In genomic region chr19:52189745-52190678, GRCh38 we compare ENCODE assay signal across 8 cellular contexts. TPM values are rescaled to one million over a fixed set of nuclear protein-coding genes. Genes with fewer than 3 reads are reported as not detected.
A peak's percentile ranks its signal among the peaks of the same experiment; 100 is the strongest.
DNase-seq lines count a peak whose midpoint lies in the region; ATAC-seq and TF ChIP-seq lines count a peak whose summit lies in the region.

Gene PPP2R1A, plus strand, starts transcription at chr19:52190052. Its CDS starts 45 bp downstream, at chr19:52190097.

- intact Hi-C loops in activated T-helper 1 cell treated with anti-CD3 and anti-CD28 coated beads, Interleukin-12 subunit alpha, Interleukin-12 subunit beta, Interleukin-2, Interleukin-4 antibody, amounts not matched to agents 30 ng/mL and 10 ng/mL and 1 ng/mL, durations not matched to agents 14 hours and 24 hours and 36 hours (cut with micrococcal nuclease) = loop anchor here (1.0 to 10.0 kb wide), 13 partner anchors 19 to 1005 kb away; partner anchors contain the start of genes ZNF160, ZNF610, ZNF613 and ZNF614
- intact Hi-C loops in esophagus squamous epithelium (cut with DNase I) = no loop called here

- H3K27ac Mint-ChIP-seq in activated T-helper 1 cell treated with anti-CD3 and anti-CD28 coated beads, Interleukin-12 subunit alpha, Interleukin-12 subunit beta, Interleukin-2, Interleukin-4 antibody, amounts not matched to agents 30 ng/mL and 10 ng/mL and 1 ng/mL, durations not matched to agents 14 hours and 24 hours and 36 hours = peak within 1 kb of the TSS; percentile 99

- H3K27me3 ChIP-seq in DND-41 (ENCODE audit: insufficient read depth, low read length, poor library complexity) (no peaks in the 10 kb centered on the region), GM23248 (replicated peaks; ENCODE audit: insufficient read depth) (no peaks in the 10 kb centered on the region), esophagus squamous epithelium (no peaks in the 10 kb centered on the region)

- H3F3A ChIP-seq in GM23248 (ENCODE audit: insufficient read depth) = peaks cover 11% of the 10 kb centered on the region

- WGBS in GM23248 (ENCODE audit: low coverage in 1 of 2, low lambda C conversion rate in 2 of 2, missing lambda C conversion rate in 2 of 2), 2 experiments = 1% methylated on average over 51 to 81 of the region's 81 CpGs
- 0 to 3% methylated on average over 15 to 34 of the region's 81 CpGs for WGBS in esophagus squamous epithelium, 2 donors

- peak; percentile 99 for DNase-seq in DND-41
- DNase-seq in GM23248 = peak; percentile 100
- DNase-seq in Kasumi-1 (lab: John Stamatoyannopoulos, UW) = peak; percentile 100
- peak; percentile 100 for DNase-seq in RPMI7951 (ENCODE audit: low read depth)
- DNase-seq in activated T-helper 1 cell treated with anti-CD3 and anti-CD28 coated beads, Interleukin-12 subunit alpha, Interleukin-12 subunit beta, Interleukin-2, Interleukin-4 antibody, amounts not matched to agents 30 ng/mL and 10 ng/mL and 1 ng/mL, durations not matched to agents 14 hours and 24 hours and 36 hours (ENCODE audit: low spot score) = peak; percentile 97
- DNase-seq in esophagus squamous epithelium (lab: John Stamatoyannopoulos, UW) = peak; percentile 100
- DNase-seq in myocyte (ENCODE audit: low read depth) = peak; percentile 100
- peak; percentile 95 to 98 for DNase-seq in stimulated activated CD8-positive, alpha-beta memory T cell treated with anti-CD3 and anti-CD28 coated beads, Interleukin-7, amount 100 ng/mL, for 48 hours (ENCODE audit: extremely low read depth in 1 of 2, low read depth in 1 of 2)

- H4K20me1 ChIP-seq in DND-41 (ENCODE audit: insufficient read depth, low read length) (peaks cover 37% of the 10 kb centered on the region), GM23248 (ENCODE audit: insufficient read depth) (peaks cover 8% of the 10 kb centered on the region; the same call in 1 of the 2 replicates)

- H2AFZ ChIP-seq in DND-41 (ENCODE audit: low read depth, low read length) (peak within 1 kb of the TSS; percentile 76), GM23248 (peak within 1 kb of the TSS; percentile 94)

- H3K4me3 ChIP-seq in DND-41 (ENCODE audit: low read depth in 1 of 2, low read length in 2 of 2) (peak within 1 kb of the TSS; percentile 68 to 91), GM23248 (peak within 1 kb of the TSS; percentile 93), esophagus squamous epithelium (peak within 1 kb of the TSS; percentile 81 to 95 (median 90))

- TF ChIP-seq POLR2A in esophagus squamous epithelium (IDR thresholded peaks at IDR 0.05) = peak in 3 of 4 donors; percentile 26 to 97 (median 84)

- H3K27me3 Mint-ChIP-seq in activated T-helper 1 cell treated with anti-CD3 and anti-CD28 coated beads, Interleukin-12 subunit alpha, Interleukin-12 subunit beta, Interleukin-2, Interleukin-4 antibody, amounts not matched to agents 30 ng/mL and 10 ng/mL and 1 ng/mL, durations not matched to agents 14 hours and 24 hours and 36 hours (ENCODE audit: insufficient read depth) = no peaks in the 10 kb centered on the region

- peak within 1 kb of the TSS; percentile 70 for H3K9ac ChIP-seq in DND-41 (ENCODE audit: low read depth, low read length)
- H3K9ac ChIP-seq in GM23248 = peak within 1 kb of the TSS; percentile 97

- H3K9me3 ChIP-seq in DND-41 (ENCODE audit: insufficient read depth, low read length, severe bottlenecking) (no peaks in the 10 kb centered on the region), GM23248 (ENCODE audit: low read depth) (no peaks in the 10 kb centered on the region), esophagus squamous epithelium (no peaks in the 10 kb centered on the region)

- H3K36me3 Mint-ChIP-seq in activated T-helper 1 cell treated with anti-CD3 and anti-CD28 coated beads, Interleukin-12 subunit alpha, Interleukin-12 subunit beta, Interleukin-2, Interleukin-4 antibody, amounts not matched to agents 30 ng/mL and 10 ng/mL and 1 ng/mL, durations not matched to agents 14 hours and 24 hours and 36 hours (ENCODE audit: low read depth) = peaks cover 24% of the 10 kb centered on the region

- H3K9me2 ChIP-seq in GM23248 (ENCODE audit: insufficient read depth) = no peaks in the 10 kb centered on the region

- H3K27ac ChIP-seq in DND-41 (ENCODE audit: low read length) (peak within 1 kb of the TSS; percentile 91), GM23248 (peak within 1 kb of the TSS; percentile 94), esophagus squamous epithelium (peak within 1 kb of the TSS; percentile 97 to 99 (median 98))

- peaks cover 31% of the 10 kb centered on the region for H3K4me1 ChIP-seq in DND-41 (ENCODE audit: insufficient read depth, low read length)
- peaks cover 24% of the 10 kb centered on the region for H3K4me1 ChIP-seq in GM23248 (ENCODE audit: insufficient read depth)
- H3K4me1 ChIP-seq in esophagus squamous epithelium = peaks cover 25 to 59% (median 38%) of the 10 kb centered on the region in 3 donors

- H3K4me1 Mint-ChIP-seq in activated T-helper 1 cell treated with anti-CD3 and anti-CD28 coated beads, Interleukin-12 subunit alpha, Interleukin-12 subunit beta, Interleukin-2, Interleukin-4 antibody, amounts not matched to agents 30 ng/mL and 10 ng/mL and 1 ng/mL, durations not matched to agents 14 hours and 24 hours and 36 hours (ENCODE audit: low read depth) = peaks cover 45% of the 10 kb centered on the region

- H3K4me2 ChIP-seq in DND-41 (ENCODE audit: insufficient read depth, low read length) (peak within 1 kb of the TSS; percentile 87), GM23248 (ENCODE audit: unreplicated experiment) (peak within 1 kb of the TSS; percentile 90)

- in situ Hi-C loops in GM23248 (cut with MboI) = no loop called here

- TF ChIP-seq CTCF in DND-41 (IDR thresholded peaks at IDR 0.05; ENCODE audit: borderline replicate concordance, extremely low read depth, low read length, poor library complexity, severe bottlenecking) (no peak), esophagus squamous epithelium (IDR thresholded peaks at IDR 0.05) (peak in 2 of 6 experiments; percentile 5 to 6)

- peak within 1 kb of the TSS; percentile 98 for H3K4me3 Mint-ChIP-seq in activated T-helper 1 cell treated with anti-CD3 and anti-CD28 coated beads, Interleukin-12 subunit alpha, Interleukin-12 subunit beta, Interleukin-2, Interleukin-4 antibody, amounts not matched to agents 30 ng/mL and 10 ng/mL and 1 ng/mL, durations not matched to agents 14 hours and 24 hours and 36 hours

- H3K36me3 ChIP-seq in DND-41 (ENCODE audit: insufficient read depth, low read length) (peaks cover 41% of the 10 kb centered on the region), GM23248 (ENCODE audit: low read depth) (peaks cover 7% of the 10 kb centered on the region; the same call in 1 of the 2 replicates), esophagus squamous epithelium (peaks cover 0 to 22% (median 0%) of the 10 kb centered on the region in 3 donors)

- H3K79me2 ChIP-seq in DND-41 (ENCODE audit: insufficient read depth, low read length) = peaks cover 56% of the 10 kb centered on the region
- peaks cover 58% of the 10 kb centered on the region for H3K79me2 ChIP-seq in GM23248 (ENCODE audit: insufficient read depth)

- peak; percentile 92 for ATAC-seq in DND-41 (ENCODE audit: insufficient read depth, low read depth)

- no peaks in the 10 kb centered on the region for H3K9me3 Mint-ChIP-seq in activated T-helper 1 cell treated with anti-CD3 and anti-CD28 coated beads, Interleukin-12 subunit alpha, Interleukin-12 subunit beta, Interleukin-2, Interleukin-4 antibody, amounts not matched to agents 30 ng/mL and 10 ng/mL and 1 ng/mL, durations not matched to agents 14 hours and 24 hours and 36 hours

RNA-seq across cellular contexts. Expression of gene PPP2R1A, which starts in this region (rescaled TPM):
- 191 and 248 TPM in 2 replicates for total RNA-seq in GM23248 (2014; rRNA removed; shearing (Covaris generic))
- 277 and 279 TPM in 2 replicates for polyA plus RNA-seq in GM23248 (2016; fragmentation: Nextera tagmentation; extraction: Ambion mirVana)
- 137 and 233 TPM in 2 replicates for total RNA-seq in RPMI7951 (2014; rRNA removed; shearing (Covaris generic))
- total RNA-seq in activated T-helper 1 cell treated with anti-CD3 and anti-CD28 coated beads, Interleukin-12 subunit alpha, Interleukin-12 subunit beta, Interleukin-2, Interleukin-4 antibody, amounts not matched to agents 30 ng/mL and 10 ng/mL and 1 ng/mL, durations not matched to agents 14 hours and 24 hours and 36 hours = 214 and 215 TPM in 2 replicates
- total RNA-seq in esophagus squamous epithelium = 100 to 1,000 TPM; 126 to 225 (median 152) TPM
- 351 and 428 TPM in 2 replicates for total RNA-seq in myocyte
- polyA plus RNA-seq in myocyte (2012) = 469 TPM

Comparison
In these comparisons a context has a peak if more than half of its experiments do, and no peak if none do; other contexts are left out.
1. Peak in every context shown above with its lines: DNase-seq, ATAC-seq, H3K4me3 ChIP-seq and H3K27ac ChIP-seq.